8 cellular contexts compared by ENCODE assay signal in the genomic region with DNA sequence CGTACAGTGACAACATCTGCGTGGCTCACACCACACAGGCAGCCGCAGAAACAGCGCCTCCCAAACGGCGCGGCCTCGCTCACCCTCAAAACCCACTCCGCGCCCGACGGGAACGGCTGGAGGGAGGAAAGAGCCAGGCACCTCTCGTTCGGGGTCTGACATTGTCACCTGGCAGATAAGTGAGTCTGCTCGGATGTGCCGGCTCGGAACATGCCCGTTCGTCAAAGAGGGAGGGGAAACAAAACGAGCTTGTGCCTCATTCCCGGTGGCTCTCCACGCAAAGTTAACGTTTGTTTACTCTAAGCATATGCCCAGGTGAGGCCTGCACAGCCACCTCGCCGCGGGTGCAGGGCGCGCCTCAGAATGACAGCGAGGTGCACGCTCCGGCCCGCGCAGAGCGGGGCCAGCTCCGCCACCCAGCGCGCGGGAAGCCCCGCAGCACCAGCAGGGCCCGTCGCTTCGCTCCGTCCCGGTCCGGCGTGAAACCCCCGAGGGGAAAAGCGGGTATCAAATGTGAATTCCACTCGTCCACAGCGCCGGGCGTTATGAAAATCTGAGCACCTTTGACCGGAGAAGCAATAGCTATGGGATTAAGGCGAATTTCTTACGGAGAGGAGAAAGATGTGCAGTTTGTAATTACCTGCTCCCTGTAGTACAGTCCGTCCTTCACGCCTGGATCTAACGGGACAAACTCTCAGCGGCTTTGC. TPM values are rescaled to one million over a fixed set of nuclear protein-coding genes. Genes with fewer than 3 reads are reported as not detected.
DNase-seq lines count a peak whose midpoint lies in the region; ATAC-seq and TF ChIP-seq lines count a peak whose summit lies in the region.

No MANE protein-coding gene starts in this region.

- peak overlapping the region; percentile 69 for H3K4me3 Mint-ChIP-seq in activated B cell treated with CpG ODN at 0.5 μM for 24 hours
- H3K4me3 Mint-ChIP-seq in stimulated activated memory B cell treated with anti-CD40 and anti-IgM and Interleukin-4, amounts not matched to agents 10 μg/mL and 1 μg/mL and 100 μg/mL, for 72 hours, result peak overlapping the region; percentile 77

- no peaks in the 10 kb centered on the region for H3K9me3 Mint-ChIP-seq in activated B cell treated with CpG ODN at 0.5 μM for 24 hours
- no peaks in the 10 kb centered on the region for H3K9me3 Mint-ChIP-seq in stimulated activated memory B cell treated with anti-CD40 and anti-IgM and Interleukin-4, amounts not matched to agents 10 μg/mL and 1 μg/mL and 100 μg/mL, for 72 hours

- POLR2A ChIA-PET in activated B cell treated with CpG ODN at 0.5 μM for 24 hours (lab: Charles Lee), result no interaction called here

- no peak for TF ChIP-seq CTCF in activated B cell treated with CpG ODN at 0.5 μM for 24 hours (IDR thresholded peaks at IDR 0.05)

- intact Hi-C loops in activated B cell treated with CpG ODN at 0.5 μM for 24 hours (cut with micrococcal nuclease), result loop anchor here (1.0 to 5.0 kb wide), 3 partner anchors 26 to 620 kb away; no protein-coding TSS in a partner anchor

- H3K27ac Mint-ChIP-seq in activated B cell treated with CpG ODN at 0.5 μM for 24 hours, result no peak overlapping the region
- H3K27ac Mint-ChIP-seq in stimulated activated memory B cell treated with anti-CD40 and anti-IgM and Interleukin-4, amounts not matched to agents 10 μg/mL and 1 μg/mL and 100 μg/mL, for 72 hours, result no peak overlapping the region

- no peaks in the 10 kb centered on the region for H3K9me3 ChIP-seq in iPS-18c (ENCODE audit: control insufficient read depth, insufficient read depth, low read length)

- ATAC-seq in activated B cell treated with CpG ODN at 0.5 μM for 24 hours (ENCODE audit: low read depth) (no peak), HG03108 (IDR thresholded peaks at IDR 0.05; ENCODE audit: unreplicated experiment) (no peak)
- ATAC-seq in stimulated activated memory B cell treated with anti-CD40 and anti-IgM and Interleukin-4, amounts not matched to agents 10 μg/mL and 1 μg/mL and 100 μg/mL, for 72 hours, result peak; percentile 42

- DNase-seq in NOMO-1 treated with DMSO at 0.1 percent for 48 hours (lab: John Stamatoyannopoulos, UW; ENCODE audit: unreplicated experiment) (peak; percentile 0), NOMO-1 treated with dmso at 0.1 percent for 144 hours (lab: John Stamatoyannopoulos, UW; ENCODE audit: unreplicated experiment) (no peak), activated B cell treated with CpG ODN at 0.5 μM for 24 hours (no peak), mesenteric fat pad (ENCODE audit: low spot score) (no peak), NCI-H82 (lab: John Stamatoyannopoulos, UW) (no peak)

- peak overlapping the region; percentile 38 for H3K4me3 ChIP-seq in iPS-18c (ENCODE audit: insufficient read depth, low read depth, low read length)

- no peaks in the 10 kb centered on the region for H3K36me3 Mint-ChIP-seq in activated B cell treated with CpG ODN at 0.5 μM for 24 hours (ENCODE audit: low read depth)
- H3K36me3 Mint-ChIP-seq in stimulated activated memory B cell treated with anti-CD40 and anti-IgM and Interleukin-4, amounts not matched to agents 10 μg/mL and 1 μg/mL and 100 μg/mL, for 72 hours, result no peaks in the 10 kb centered on the region

- H3K4me1 Mint-ChIP-seq in activated B cell treated with CpG ODN at 0.5 μM for 24 hours, result peaks cover 15% of the 10 kb centered on the region
- peaks cover 19% of the 10 kb centered on the region for H3K4me1 Mint-ChIP-seq in stimulated activated memory B cell treated with anti-CD40 and anti-IgM and Interleukin-4, amounts not matched to agents 10 μg/mL and 1 μg/mL and 100 μg/mL, for 72 hours

- peaks cover 68% of the 10 kb centered on the region for H3K27me3 Mint-ChIP-seq in activated B cell treated with CpG ODN at 0.5 μM for 24 hours
- H3K27me3 Mint-ChIP-seq in stimulated activated memory B cell treated with anti-CD40 and anti-IgM and Interleukin-4, amounts not matched to agents 10 μg/mL and 1 μg/mL and 100 μg/mL, for 72 hours, result peaks cover 92% of the 10 kb centered on the region

- CTCF ChIA-PET in activated B cell treated with CpG ODN at 0.5 μM for 24 hours (lab: Charles Lee), result interaction anchor here (0.9 to 1.2 kb wide), 4 partner anchors 15 to 606 kb away, joined by 3 to 4 read pairs (median 4); no protein-coding TSS in a partner anchor

RNA-seq across cellular contexts. Expression of a gene that starts 13.1 kb away (rescaled TPM):
- total RNA-seq in activated B cell treated with CpG ODN at 0.5 μM for 24 hours, result not detected in 2 replicates
- total RNA-seq in mesenteric fat pad, result not detected
